ENCODE assay signal across 9 cellular contexts in the genomic region with DNA sequence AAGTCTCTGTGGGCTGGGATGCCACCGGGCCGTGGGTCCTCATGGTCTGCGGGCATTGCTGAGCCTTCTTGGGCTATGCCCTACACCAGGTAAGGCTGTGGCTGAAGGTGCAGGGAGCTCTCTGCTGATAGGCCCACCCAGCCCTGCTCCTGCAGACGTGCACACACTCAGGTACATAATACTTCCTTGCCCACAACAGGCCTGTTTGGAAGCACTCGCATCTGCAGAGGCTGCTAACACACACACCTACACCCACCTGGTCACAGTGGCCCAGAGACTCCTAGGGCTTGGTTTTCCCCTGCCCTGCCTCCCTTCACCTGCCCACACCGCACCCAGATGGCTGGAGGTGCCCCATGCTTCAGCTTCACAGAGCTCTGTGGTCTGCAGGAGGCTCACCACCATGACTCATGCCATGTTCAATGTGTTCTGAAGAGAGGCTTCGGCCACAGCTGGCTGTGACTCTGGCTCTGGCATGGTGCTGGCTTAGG.
A peak's percentile ranks its signal among the peaks of the same experiment; 100 is the strongest.
DNase-seq lines count a peak whose midpoint lies in the region; ATAC-seq, FAIRE-seq and TF ChIP-seq lines count a peak whose summit lies in the region.
"Had no signal": no experiment of that assay in that cellular context is flagged by ENCODE, and none has a peak within 500 bp of the region (broad histone marks: within the 10 kb centered on the region; RNA-seq: fewer than 3 reads in every experiment).

No MANE protein-coding gene starts in this region.

- no peak for TF ChIP-seq POLR2A in H54 (IDR thresholded peaks at IDR 0.05; ENCODE audit: low read depth, low read length)

- H3K9ac ChIP-seq in trophoblast cell (ENCODE audit: low read length): no peak overlapping the region

- no peak overlapping the region for H2BK5ac ChIP-seq in trophoblast cell (ENCODE audit: low read depth, low read length, poor library complexity)

- H2BK120ac ChIP-seq in trophoblast cell (ENCODE audit: insufficient read depth, low read length, poor library complexity): no peak overlapping the region

- H3K36me3 ChIP-seq in bronchial epithelial cell (ENCODE audit: control insufficient read depth, insufficient read depth, low read length) (no peaks in the 10 kb centered on the region), trophoblast cell (ENCODE audit: control insufficient read depth in 1 of 2, insufficient read depth in 2 of 2, low read length in 2 of 2) (no peaks in the 10 kb centered on the region)

- no peak overlapping the region for H3K14ac ChIP-seq in trophoblast cell (ENCODE audit: low read length)

- H3K4me3 ChIP-seq in bronchial epithelial cell (ENCODE audit: low read depth, low read length) (no peak overlapping the region), trophoblast cell (ENCODE audit: low read depth, low read length) (no peak overlapping the region)

- ATAC-seq in sciatic nerve (no peak), GM18873 (IDR thresholded peaks at IDR 0.05; ENCODE audit: low FRiP score, unreplicated experiment) (no peak), HG03175 (IDR thresholded peaks at IDR 0.05; ENCODE audit: unreplicated experiment) (no peak), HG02759 (IDR thresholded peaks at IDR 0.05; ENCODE audit: unreplicated experiment) (no peak)

- H3K4me1 ChIP-seq in trophoblast cell (ENCODE audit: control insufficient read depth in 1 of 2, insufficient read depth in 2 of 2, low read length in 2 of 2): peaks cover 9% of the 10 kb centered on the region in 2 experiments

- peaks cover 2% of the 10 kb centered on the region for H3K9me3 ChIP-seq in trophoblast cell (ENCODE audit: insufficient read depth, low read depth, low read length)

- no peak overlapping the region for H3K4ac ChIP-seq in trophoblast cell (ENCODE audit: low read depth, low read length)

- H3K4me2 ChIP-seq in trophoblast cell (ENCODE audit: low read length): no peak overlapping the region

- H2AFZ ChIP-seq in trophoblast cell (ENCODE audit: insufficient read depth, low read length, poor library complexity): no peak overlapping the region

- FAIRE-seq in H54 (lab: Jason Lieb, UNC): no peak
- peak; percentile 28 for FAIRE-seq in bronchial epithelial cell (lab: Jason Lieb, UNC)
- FAIRE-seq: TTC549 had no signal

- intact Hi-C loops in sciatic nerve (cut with DNase I): no loop called here

- H3K79me2 ChIP-seq in trophoblast cell (ENCODE audit: control insufficient read depth, insufficient read depth, low read length, poor library complexity): no peaks in the 10 kb centered on the region

- H2AK5ac ChIP-seq in trophoblast cell (ENCODE audit: low read length): no peak overlapping the region

- no CpG with 5 or more reads among the region's 7 CpGs for WGBS in trophoblast cell (ENCODE audit: extremely low coverage, insufficient coverage, insufficient read length)

- H3K18ac ChIP-seq in trophoblast cell (ENCODE audit: low read length): no peak overlapping the region

- H3K27ac ChIP-seq in trophoblast cell (ENCODE audit: low read depth, low read length): no peak overlapping the region

- H3K27me3 ChIP-seq in bronchial epithelial cell (ENCODE audit: control insufficient read depth, insufficient read depth, low read length) (peaks cover 3% of the 10 kb centered on the region), trophoblast cell (ENCODE audit: insufficient read depth, low read length) (no peaks in the 10 kb centered on the region)

- no peak overlapping the region for H4K8ac ChIP-seq in trophoblast cell (ENCODE audit: low read depth, low read length)

- no peak for TF ChIP-seq CTCF in bronchial epithelial cell (IDR thresholded peaks at IDR 0.05; ENCODE audit: insufficient read depth, low read length, severe bottlenecking)

- DNase-seq in H54 (ENCODE audit: insufficient read length, low spot score): peak; percentile 77
- DNase-seq in RPMI7951 (ENCODE audit: low read depth): peak; percentile 72
- DNase-seq in bronchial epithelial cell (ENCODE audit: low read depth): peak; percentile 52
- peak; percentile 42 for DNase-seq in sciatic nerve (ENCODE audit: low spot score)
- no peak for DNase-seq in trophoblast cell

- H4K91ac ChIP-seq in trophoblast cell (ENCODE audit: low read depth, low read length): no peak overlapping the region

- no peak overlapping the region for H4K12ac ChIP-seq in trophoblast cell (ENCODE audit: low read depth, low read length)

- no peak overlapping the region for H3K23ac ChIP-seq in trophoblast cell (ENCODE audit: low read length)

- H2BK12ac ChIP-seq in trophoblast cell (ENCODE audit: low read length): no peak overlapping the region

- H3K79me1 ChIP-seq in trophoblast cell (ENCODE audit: low read length): no peaks in the 10 kb centered on the region

Comparison
In these comparisons a context has a peak if more than half of its experiments do, and no peak if none do; other contexts are left out.
1. DNase-seq: peak in H54 (single experiment), RPMI7951 (single experiment), bronchial epithelial cell (single experiment) and sciatic nerve (single experiment); none in trophoblast cell (0 of 2).